8 cellular contexts compared by ENCODE assay signal in the genomic region with DNA sequence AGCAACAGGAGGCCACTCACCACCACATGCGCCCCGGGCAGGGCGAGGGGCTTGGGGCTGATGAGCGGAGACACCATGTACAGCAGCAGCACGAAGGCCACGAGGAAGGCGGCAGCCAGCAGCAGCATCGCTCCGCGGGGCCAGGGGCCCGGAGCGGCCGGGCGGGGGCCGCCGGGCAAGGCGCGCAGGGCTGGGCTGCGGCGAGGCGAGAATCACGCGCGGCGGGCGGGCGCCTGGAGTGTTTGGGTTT. TPM values are rescaled to one million over a fixed set of nuclear protein-coding genes. Genes with fewer than 3 reads are reported as not detected.
DNase-seq lines count a peak whose midpoint lies in the region; ATAC-seq and TF ChIP-seq lines count a peak whose summit lies in the region.

Gene KDSR, minus strand, starts transcription at position 216 of the 250 bp plus-strand sequence. Its CDS starts 88 bp downstream, at position 128.

- 0% methylated on average over 15 of the region's 27 CpGs for WGBS in hepatocyte (ENCODE audit: low lambda C conversion rate, missing lambda C conversion rate)

- no peaks in the 10 kb centered on the region for H3K9me2 ChIP-seq in hepatocyte (replicated peaks; ENCODE audit: insufficient read depth)

- peaks cover 39% of the 10 kb centered on the region for H3K79me2 ChIP-seq in hepatocyte

- H3K27me3 ChIP-seq in HL-60 (ENCODE audit: insufficient read depth, poor library complexity, severe bottlenecking) (no peaks in the 10 kb centered on the region), hepatocyte (no peaks in the 10 kb centered on the region), skeletal muscle tissue (ENCODE audit: control insufficient read depth in 3 of 3, insufficient read depth in 3 of 3, low read length in 3 of 3) (no peaks in the 10 kb centered on the region)

- H3K36me3 Mint-ChIP-seq in activated naive CD8-positive, alpha-beta T cell treated with anti-CD3 and anti-CD28 coated beads for 36 hours, result peaks cover 41% of the 10 kb centered on the region

- H4K20me1 ChIP-seq in hepatocyte (ENCODE audit: insufficient read depth, poor library complexity, severe bottlenecking), result peaks cover 10% of the 10 kb centered on the region

- H3K4me3 Mint-ChIP-seq in activated naive CD8-positive, alpha-beta T cell treated with anti-CD3 and anti-CD28 coated beads for 36 hours, result peak within 1 kb of the TSS; percentile 96

- H3K4me1 ChIP-seq in hepatocyte (ENCODE audit: insufficient read depth), result peaks cover 7% of the 10 kb centered on the region
- peaks cover 13 to 24% (median 14%) of the 10 kb centered on the region in 3 donors for H3K4me1 ChIP-seq in skeletal muscle tissue (ENCODE audit: control insufficient read depth in 3 of 3, insufficient read depth in 3 of 3, low read length in 3 of 3)

- H3K4me3 ChIP-seq in HL-60 (replicated peaks; ENCODE audit: insufficient read depth, low read length) (peak within 1 kb of the TSS; percentile 96), hepatocyte (peak within 1 kb of the TSS; percentile 86), skeletal muscle tissue (ENCODE audit: low read length in 3 of 3) (peak within 1 kb of the TSS; percentile 81 to 96 (median 91))

- no peaks in the 10 kb centered on the region for H3K27me3 Mint-ChIP-seq in activated naive CD8-positive, alpha-beta T cell treated with anti-CD3 and anti-CD28 coated beads for 36 hours

- peak within 1 kb of the TSS; percentile 87 for H3K27ac Mint-ChIP-seq in activated naive CD8-positive, alpha-beta T cell treated with anti-CD3 and anti-CD28 coated beads for 36 hours

- H3K4me2 ChIP-seq in hepatocyte, result peak within 1 kb of the TSS; percentile 92

- H3K9me3 Mint-ChIP-seq in activated naive CD8-positive, alpha-beta T cell treated with anti-CD3 and anti-CD28 coated beads for 36 hours, result peaks cover 18% of the 10 kb centered on the region

- TF ChIP-seq CTCF in HL-60 (IDR thresholded peaks at IDR 0.05; ENCODE audit: insufficient read depth, low read length) (no peak), hepatocyte (IDR thresholded peaks at IDR 0.05; ENCODE audit: poor library complexity) (no peak)

- DNase-seq in HL-60 (ENCODE audit: low read depth in 1 of 2, low spot score in 1 of 2) (no peak), hepatocyte (ENCODE audit: low spot score) (no peak), RPMI8226 (no peak), AG20443 (ENCODE audit: low spot score) (no peak)
- no peak for DNase-seq in activated naive CD8-positive, alpha-beta T cell treated with anti-CD3 and anti-CD28 coated beads for 36 hours

- peaks cover 28% of the 10 kb centered on the region for H3K4me1 Mint-ChIP-seq in activated naive CD8-positive, alpha-beta T cell treated with anti-CD3 and anti-CD28 coated beads for 36 hours

- peak within 1 kb of the TSS; percentile 85 for H2AFZ ChIP-seq in hepatocyte

- H3K9me3 ChIP-seq in hepatocyte (ENCODE audit: low read depth), result no peaks in the 10 kb centered on the region
- no peaks in the 10 kb centered on the region for H3K9me3 ChIP-seq in skeletal muscle tissue (ENCODE audit: control insufficient read depth in 3 of 3, low read length in 3 of 3)

- ATAC-seq in HG02840 (IDR thresholded peaks at IDR 0.05; ENCODE audit: low FRiP score, unreplicated experiment) (no peak), HG03097 (IDR thresholded peaks at IDR 0.05; ENCODE audit: low FRiP score, unreplicated experiment) (no peak)

- no peaks in the 10 kb centered on the region for H3K36me3 ChIP-seq in hepatocyte (replicated peaks; ENCODE audit: insufficient read depth, low read depth)
- peaks cover 6% of the 10 kb centered on the region in 3 donors for H3K36me3 ChIP-seq in skeletal muscle tissue (ENCODE audit: control insufficient read depth in 3 of 3, insufficient read depth in 3 of 3, low read length in 3 of 3)

- peak within 1 kb of the TSS; percentile 89 to 91 (median 89) for H3K9ac ChIP-seq in skeletal muscle tissue (ENCODE audit: low read depth in 1 of 3, low read length in 3 of 3)

- H3K27ac ChIP-seq in HL-60 (replicated peaks) (peak within 1 kb of the TSS; percentile 72), hepatocyte (peak within 1 kb of the TSS; percentile 99), skeletal muscle tissue (ENCODE audit: low read depth, low read length) (peak within 1 kb of the TSS; percentile 90)

RNA-seq across cellular contexts. Expression of gene KDSR, which starts in this region (rescaled TPM):
- total RNA-seq in activated naive CD8-positive, alpha-beta T cell treated with anti-CD3 and anti-CD28 coated beads for 36 hours, result 10 to 100 TPM; 50.5 to 55.8 TPM
- total RNA-seq in hepatocyte (26.5 and 33.6 TPM in 2 replicates), skeletal muscle tissue (12.5 TPM)
- polyA plus RNA-seq in hepatocyte, result 50.7 and 55.1 TPM in 2 replicates
